In the genomic region with DNA sequence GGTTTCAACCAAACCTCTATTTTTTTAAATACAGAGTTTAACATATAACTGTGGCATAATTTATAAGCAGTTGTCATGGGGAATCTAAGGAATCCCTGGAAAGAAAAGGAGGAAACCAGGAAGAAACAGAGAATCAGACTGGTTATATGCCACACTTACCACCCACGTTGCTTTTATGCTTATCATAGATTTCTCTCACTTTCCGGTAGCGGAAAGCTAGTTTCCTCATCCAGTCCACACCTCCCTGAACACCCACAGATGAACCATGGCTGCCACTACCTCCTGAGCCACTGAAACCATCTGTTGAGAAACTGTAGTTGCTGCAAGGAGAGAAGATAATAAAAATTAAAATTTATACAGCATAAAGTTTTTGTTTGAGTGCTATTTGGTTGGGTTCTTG, we compare ENCODE assay signal across 10 cellular contexts. TPM values are rescaled to one million over a fixed set of nuclear protein-coding genes. Genes with fewer than 3 reads are reported as not detected.
DNase-seq lines count a peak whose midpoint lies in the region; ATAC-seq and TF ChIP-seq lines count a peak whose summit lies in the region.
"Had no signal": no experiment of that assay in that cellular context is flagged by ENCODE, and none has a peak within 500 bp of the region (broad histone marks: within the 10 kb centered on the region; RNA-seq: fewer than 3 reads in every experiment).

No MANE protein-coding gene starts in this region.

- H3K27ac Mint-ChIP-seq in activated naive CD4-positive, alpha-beta T cell treated with anti-CD3 and anti-CD28 coated beads for 36 hours, result peak overlapping the region; percentile 65
- peak overlapping the region; percentile 61 for H3K27ac Mint-ChIP-seq in activated T-helper 1 cell treated with anti-CD3 and anti-CD28 coated beads, Interleukin-12 subunit alpha, Interleukin-12 subunit beta, Interleukin-2, Interleukin-4 antibody, amounts not matched to agents 30 ng/mL and 10 ng/mL and 1 ng/mL, durations not matched to agents 14 hours and 24 hours and 36 hours
- H3K27ac Mint-ChIP-seq in stimulated activated effector memory CD8-positive, alpha-beta T cell treated with anti-CD3 and anti-CD28 coated beads, Interleukin-12 subunit alpha, Interleukin-12 subunit beta, amount 100 ng/mL, for 72 hours, result peak overlapping the region; percentile 74

- H3K4me3 ChIP-seq in left ventricle myocardium inferior, result no peak overlapping the region

- no peaks in the 10 kb centered on the region for H3K9me3 ChIP-seq in left ventricle myocardium inferior (replicated peaks)

- H3K27me3 Mint-ChIP-seq in activated naive CD4-positive, alpha-beta T cell treated with anti-CD3 and anti-CD28 coated beads for 36 hours (ENCODE audit: low read depth), result no peaks in the 10 kb centered on the region
- H3K27me3 Mint-ChIP-seq in activated T-helper 1 cell treated with anti-CD3 and anti-CD28 coated beads, Interleukin-12 subunit alpha, Interleukin-12 subunit beta, Interleukin-2, Interleukin-4 antibody, amounts not matched to agents 30 ng/mL and 10 ng/mL and 1 ng/mL, durations not matched to agents 14 hours and 24 hours and 36 hours (ENCODE audit: insufficient read depth), result no peaks in the 10 kb centered on the region

- DNase-seq in activated naive CD4-positive, alpha-beta T cell treated with anti-CD3 and anti-CD28 coated beads for 36 hours, result peak; percentile 41
- no peak for DNase-seq in activated naive CD4-positive, alpha-beta T cell (lab: John Stamatoyannopoulos, UW)
- no peak for DNase-seq in activated T-helper 1 cell treated with anti-CD3 and anti-CD28 coated beads, Interleukin-12 subunit alpha, Interleukin-12 subunit beta, Interleukin-2, Interleukin-4 antibody, amounts not matched to agents 30 ng/mL and 10 ng/mL and 1 ng/mL, durations not matched to agents 14 hours and 24 hours and 36 hours (ENCODE audit: low spot score)
- DNase-seq in left ventricle myocardium inferior, result no peak
- DNase-seq in stimulated activated effector memory CD8-positive, alpha-beta T cell treated with anti-CD3 and anti-CD28 coated beads, Interleukin-12 subunit alpha, Interleukin-12 subunit beta, amount 100 ng/mL, for 72 hours (ENCODE audit: low spot score in 2 of 2), result no peak
- DNase-seq: DND-41 had no signal

- CTCF ChIA-PET in activated naive CD4-positive, alpha-beta T cell treated with anti-CD3 and anti-CD28 coated beads for 36 hours (lab: Charles Lee), result interaction anchor here (0.6 to 1.6 kb wide), 7 partner anchors 53 to 947 kb away, joined by 3 to 4 read pairs (median 3); partner anchors contain the start of gene EYA3

- H3K4me1 ChIP-seq in left ventricle myocardium inferior, result peaks cover 37% of the 10 kb centered on the region

- H3K36me3 Mint-ChIP-seq in activated naive CD4-positive, alpha-beta T cell treated with anti-CD3 and anti-CD28 coated beads for 36 hours (ENCODE audit: low read depth), result peaks cover 21% of the 10 kb centered on the region
- H3K36me3 Mint-ChIP-seq in activated T-helper 1 cell treated with anti-CD3 and anti-CD28 coated beads, Interleukin-12 subunit alpha, Interleukin-12 subunit beta, Interleukin-2, Interleukin-4 antibody, amounts not matched to agents 30 ng/mL and 10 ng/mL and 1 ng/mL, durations not matched to agents 14 hours and 24 hours and 36 hours (ENCODE audit: low read depth), result peaks cover 53% of the 10 kb centered on the region
- peaks cover 100% of the 10 kb centered on the region for H3K36me3 Mint-ChIP-seq in stimulated activated effector memory CD8-positive, alpha-beta T cell treated with anti-CD3 and anti-CD28 coated beads, Interleukin-12 subunit alpha, Interleukin-12 subunit beta, amount 100 ng/mL, for 72 hours

- peak; percentile 69 for ATAC-seq in stimulated activated effector memory CD8-positive, alpha-beta T cell treated with anti-CD3 and anti-CD28 coated beads, Interleukin-12 subunit alpha, Interleukin-12 subunit beta, amount 100 ng/mL, for 72 hours
- ATAC-seq in HG03520 (IDR thresholded peaks at IDR 0.05; ENCODE audit: unreplicated experiment) (no peak), GM21825 (IDR thresholded peaks at IDR 0.05; ENCODE audit: unreplicated experiment) (no peak), GM18520 (IDR thresholded peaks at IDR 0.05; ENCODE audit: unreplicated experiment) (no peak)

- H3K27ac ChIP-seq in left ventricle myocardium inferior (replicated peaks), result peak overlapping the region; percentile 53

- no peak overlapping the region for H3K4me3 Mint-ChIP-seq in activated naive CD4-positive, alpha-beta T cell treated with anti-CD3 and anti-CD28 coated beads for 36 hours
- peak overlapping the region; percentile 59 for H3K4me3 Mint-ChIP-seq in activated T-helper 1 cell treated with anti-CD3 and anti-CD28 coated beads, Interleukin-12 subunit alpha, Interleukin-12 subunit beta, Interleukin-2, Interleukin-4 antibody, amounts not matched to agents 30 ng/mL and 10 ng/mL and 1 ng/mL, durations not matched to agents 14 hours and 24 hours and 36 hours
- no peak overlapping the region for H3K4me3 Mint-ChIP-seq in stimulated activated effector memory CD8-positive, alpha-beta T cell treated with anti-CD3 and anti-CD28 coated beads, Interleukin-12 subunit alpha, Interleukin-12 subunit beta, amount 100 ng/mL, for 72 hours
- H3K4me3 Mint-ChIP-seq: neural crest cell had no signal

- peaks cover 25% of the 10 kb centered on the region for H3K4me1 Mint-ChIP-seq in activated naive CD4-positive, alpha-beta T cell treated with anti-CD3 and anti-CD28 coated beads for 36 hours (ENCODE audit: low read depth)
- H3K4me1 Mint-ChIP-seq in activated T-helper 1 cell treated with anti-CD3 and anti-CD28 coated beads, Interleukin-12 subunit alpha, Interleukin-12 subunit beta, Interleukin-2, Interleukin-4 antibody, amounts not matched to agents 30 ng/mL and 10 ng/mL and 1 ng/mL, durations not matched to agents 14 hours and 24 hours and 36 hours (ENCODE audit: low read depth), result peaks cover 46% of the 10 kb centered on the region
- peaks cover 30% of the 10 kb centered on the region for H3K4me1 Mint-ChIP-seq in stimulated activated effector memory CD8-positive, alpha-beta T cell treated with anti-CD3 and anti-CD28 coated beads, Interleukin-12 subunit alpha, Interleukin-12 subunit beta, amount 100 ng/mL, for 72 hours
- H3K4me1 Mint-ChIP-seq: neural crest cell had no signal

- H3K27me3 ChIP-seq in left ventricle myocardium inferior (ENCODE audit: low read depth), result no peaks in the 10 kb centered on the region

- intact Hi-C loops in activated naive CD4-positive, alpha-beta T cell treated with anti-CD3 and anti-CD28 coated beads for 36 hours (cut with micrococcal nuclease), result loop anchor here (5.0 to 10.0 kb wide), 2 partner anchors 49 to 318 kb away; partner anchors contain the start of gene IFI6
- intact Hi-C loops in activated T-helper 1 cell treated with anti-CD3 and anti-CD28 coated beads, Interleukin-12 subunit alpha, Interleukin-12 subunit beta, Interleukin-2, Interleukin-4 antibody, amounts not matched to agents 30 ng/mL and 10 ng/mL and 1 ng/mL, durations not matched to agents 14 hours and 24 hours and 36 hours (cut with micrococcal nuclease), result loop anchor here (2.0 to 5.0 kb wide), 3 partner anchors 64 to 214 kb away; partner anchors contain the start of gene EYA3
- intact Hi-C loops in left ventricle myocardium inferior (cut with micrococcal nuclease), result no loop called here

- no peak for TF ChIP-seq CTCF in left ventricle myocardium inferior (IDR thresholded peaks at IDR 0.05; ENCODE audit: borderline replicate concordance)

- H3K9me3 Mint-ChIP-seq in activated naive CD4-positive, alpha-beta T cell treated with anti-CD3 and anti-CD28 coated beads for 36 hours, result no peaks in the 10 kb centered on the region
- no peaks in the 10 kb centered on the region for H3K9me3 Mint-ChIP-seq in activated T-helper 1 cell treated with anti-CD3 and anti-CD28 coated beads, Interleukin-12 subunit alpha, Interleukin-12 subunit beta, Interleukin-2, Interleukin-4 antibody, amounts not matched to agents 30 ng/mL and 10 ng/mL and 1 ng/mL, durations not matched to agents 14 hours and 24 hours and 36 hours
- no peaks in the 10 kb centered on the region for H3K9me3 Mint-ChIP-seq in stimulated activated effector memory CD8-positive, alpha-beta T cell treated with anti-CD3 and anti-CD28 coated beads, Interleukin-12 subunit alpha, Interleukin-12 subunit beta, amount 100 ng/mL, for 72 hours
- H3K9me3 Mint-ChIP-seq: neural crest cell had no signal

- H3K36me3 ChIP-seq in left ventricle myocardium inferior, result peaks cover 75% of the 10 kb centered on the region

RNA-seq across cellular contexts. Expression of gene XKR8, which starts 33.5 kb away (rescaled TPM):
- total RNA-seq in activated naive CD4-positive, alpha-beta T cell treated with anti-CD3 and anti-CD28 coated beads for 36 hours, result 1 to 10 TPM; 3.2 to 4.8 TPM
- total RNA-seq in activated T-helper 1 cell treated with anti-CD3 and anti-CD28 coated beads, Interleukin-12 subunit alpha, Interleukin-12 subunit beta, Interleukin-2, Interleukin-4 antibody, amounts not matched to agents 30 ng/mL and 10 ng/mL and 1 ng/mL, durations not matched to agents 14 hours and 24 hours and 36 hours, result 5.7 and 5.8 TPM in 2 replicates
- total RNA-seq in left ventricle myocardium inferior, result 4.8 TPM

RNA-seq across cellular contexts. Expression of gene SMPDL3B, which starts 58.4 kb away (rescaled TPM):
- under 1 TPM; 0.52 to 0.72 TPM for total RNA-seq in activated naive CD4-positive, alpha-beta T cell treated with anti-CD3 and anti-CD28 coated beads for 36 hours
- 0.29 and 0.60 TPM in 2 replicates for total RNA-seq in activated T-helper 1 cell treated with anti-CD3 and anti-CD28 coated beads, Interleukin-12 subunit alpha, Interleukin-12 subunit beta, Interleukin-2, Interleukin-4 antibody, amounts not matched to agents 30 ng/mL and 10 ng/mL and 1 ng/mL, durations not matched to agents 14 hours and 24 hours and 36 hours
- total RNA-seq in left ventricle myocardium inferior, result not detected
- total RNA-seq: neural crest cell had no signal
